Comparison of ENCODE assay signal across 1 cellular context in genomic region chr12:65946821-65947220, GRCh38.
TF ChIP-seq lines count a peak whose summit lies in the region.

No MANE protein-coding gene starts in this region.

TF ChIP-seq in SK-N-SH treated with all-trans-retinoic acid at 6 μM for 48 hours, 23 proteins besides CTCF, POLR2A, EP300 and RAD21 (continued from another document):
- no peak for TF ChIP-seq PATZ1 (CRISPR knock-in tag; IDR thresholded peaks at IDR 0.05; ENCODE audit: borderline replicate concordance)
- TF ChIP-seq ZFP30 (CRISPR knock-in tag; IDR thresholded peaks at IDR 0.05): no peak
- no peak for TF ChIP-seq CREB5 (CRISPR knock-in tag; IDR thresholded peaks at IDR 0.05; ENCODE audit: low read depth)
- no peak for TF ChIP-seq PPARA (CRISPR knock-in tag; IDR thresholded peaks at IDR 0.05; ENCODE audit: borderline replicate concordance)
- no peak for TF ChIP-seq ZNF565 (CRISPR knock-in tag; conservative IDR thresholded peaks at IDR 0.05; ENCODE audit: low read depth)
- no peak for TF ChIP-seq TSHZ2 (CRISPR knock-in tag; IDR thresholded peaks at IDR 0.05)
- TF ChIP-seq ZFP3 (CRISPR knock-in tag; IDR thresholded peaks at IDR 0.05): no peak
- no peak for TF ChIP-seq ESRRG (CRISPR knock-in tag; IDR thresholded peaks at IDR 0.05)
- TF ChIP-seq RARB (CRISPR knock-in tag; IDR thresholded peaks at IDR 0.05): no peak
- no peak for TF ChIP-seq TCF4 (CRISPR knock-in tag; IDR thresholded peaks at IDR 0.05; ENCODE audit: borderline replicate concordance)
- TF ChIP-seq TOX (CRISPR knock-in tag; IDR thresholded peaks at IDR 0.05; ENCODE audit: borderline replicate concordance): no peak
TF ChIP-seq in SK-N-SH treated with all-trans-retinoic acid at 6 μM for 48 hours: peak in this region for 0.
